Comparison of ENCODE assay signal across 27 cellular contexts in the genomic region with DNA sequence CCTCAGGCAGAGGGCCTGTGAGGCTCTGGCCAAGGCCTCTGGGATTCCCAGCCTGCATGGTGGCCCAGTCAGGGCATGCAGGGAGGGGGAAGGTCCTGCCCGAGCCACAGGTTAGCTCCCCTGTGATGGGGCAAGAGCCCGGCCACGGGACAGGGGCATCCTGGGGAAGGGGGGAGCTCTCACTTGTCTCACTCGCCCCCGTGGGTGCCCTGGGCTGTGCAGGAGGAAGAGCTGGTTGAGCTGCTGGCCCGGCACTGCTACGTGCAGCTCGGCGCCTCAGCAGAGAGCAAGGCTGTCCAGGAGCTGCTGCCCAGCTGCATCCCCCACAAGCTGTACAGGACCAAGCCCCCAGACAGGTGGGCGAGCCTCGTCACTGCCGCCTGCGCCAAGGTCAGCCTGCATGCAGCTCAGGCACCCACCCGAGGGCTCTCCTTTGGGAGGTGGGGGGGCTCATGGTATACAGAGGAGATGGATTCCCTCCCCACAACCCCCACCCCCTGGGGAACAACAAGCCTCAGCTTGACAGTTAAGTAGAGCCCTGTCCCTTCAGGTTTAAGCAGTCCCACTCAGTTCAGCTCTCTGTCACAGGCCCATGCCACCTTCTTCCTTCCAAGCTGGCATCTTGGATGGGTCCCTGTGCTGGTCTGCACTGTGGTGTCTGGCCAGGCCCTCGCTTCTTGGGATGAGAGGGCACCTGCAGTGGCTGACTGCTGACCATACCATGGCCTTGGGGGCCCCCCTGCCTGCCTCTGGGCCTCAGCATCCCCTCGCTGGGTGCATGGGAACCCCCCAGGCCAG. TPM values are rescaled to one million over a fixed set of nuclear protein-coding genes. Genes with fewer than 3 reads are reported as not detected.
A peak's percentile ranks its signal among the peaks of the same experiment; 100 is the strongest.
DNase-seq lines count a peak whose midpoint lies in the region; ATAC-seq and TF ChIP-seq lines count a peak whose summit lies in the region.
"Had no signal": no experiment of that assay in that cellular context is flagged by ENCODE, and none has a peak within 500 bp of the region (broad histone marks: within the 10 kb centered on the region; RNA-seq: fewer than 3 reads in every experiment).

No MANE protein-coding gene starts in this region.

- no peak for TF ChIP-seq CTCF in left ventricle myocardium inferior (IDR thresholded peaks at IDR 0.05; ENCODE audit: borderline replicate concordance)
- no peak for TF ChIP-seq CTCF in RWPE2 (IDR thresholded peaks at IDR 0.05; ENCODE audit: poor library complexity, severe bottlenecking)

- H3K4me3 ChIP-seq in left ventricle myocardium inferior (no peak overlapping the region), RWPE2 (ENCODE audit: severe bottlenecking) (no peak overlapping the region), neuronal stem cell (ENCODE audit: low read length in 2 of 2) (no peak overlapping the region), aorta (ENCODE audit: low read length in 2 of 2) (no peak overlapping the region)
- H3K4me3 ChIP-seq: A549, tibial nerve had no signal

- ATAC-seq in Right ventricle myocardium inferior, result no peak
- ATAC-seq in RWPE2 (ENCODE audit: low read depth), result no peak
- ATAC-seq in aorta (ENCODE audit: low FRiP score), result no peak
- ATAC-seq in activated CD4-positive, CD25-positive, alpha-beta regulatory T cell treated with anti-CD3 and anti-CD28 coated beads, Interleukin-2, amount 50 U/mL, for 24 hours, result no peak
- ATAC-seq in GM19324 (IDR thresholded peaks at IDR 0.05; ENCODE audit: low FRiP score, unreplicated experiment), result no peak
- ATAC-seq: activated CD4-positive, alpha-beta T cell treated with anti-CD3 and anti-CD28 coated beads for 36 hours; stimulated activated naive CD8-positive, alpha-beta T cell treated with anti-CD3 and anti-CD28 coated beads, Interleukin-15, amount 100 ng/mL, for 72 hours; T-helper 17 cell had no signal

- H3K23ac ChIP-seq in neuronal stem cell (ENCODE audit: low read depth, low read length, poor library complexity), result peak overlapping the region; percentile 60

- H4K91ac ChIP-seq in neuronal stem cell (ENCODE audit: low read depth, low read length, poor library complexity), result no peak overlapping the region

- no peak overlapping the region for H3K27ac ChIP-seq in left ventricle myocardium inferior (replicated peaks)
- H3K27ac ChIP-seq in RWPE2 (ENCODE audit: poor library complexity, severe bottlenecking), result no peak overlapping the region
- H3K27ac ChIP-seq in neuronal stem cell (replicated peaks; ENCODE audit: low read length), result no peak overlapping the region
- no peak overlapping the region for H3K27ac ChIP-seq in aorta (ENCODE audit: low read depth in 1 of 2, low read length in 2 of 2)
- H3K27ac ChIP-seq: A549, tibial nerve had no signal

- H3K4me1 ChIP-seq in left ventricle myocardium inferior (peaks cover 56% of the 10 kb centered on the region), RWPE2 (ENCODE audit: insufficient read depth, poor library complexity, severe bottlenecking) (peaks cover 6% of the 10 kb centered on the region), neuronal stem cell (ENCODE audit: control insufficient read depth in 2 of 2, insufficient read depth in 1 of 2, low read depth in 1 of 2, low read length in 2 of 2) (no peaks in the 10 kb centered on the region), aorta (ENCODE audit: control insufficient read depth in 1 of 2, insufficient read depth in 2 of 2, low read length in 2 of 2) (no peaks in the 10 kb centered on the region)
- H3K4me1 ChIP-seq: Caco-2, tibial nerve had no signal

- H2BK5ac ChIP-seq in neuronal stem cell (ENCODE audit: low read length), result no peak overlapping the region

- no CpG with 5 or more reads among the region's 16 CpGs for WGBS in neuronal stem cell (ENCODE audit: extremely low coverage in 2 of 2, insufficient read length in 2 of 2, insufficient replicate concordance in 1 of 2), 2 donors
- whole genome bisulfite sequencing in aorta, 2 donors, result 87% methylated on average over 16 of the region's 16 CpGs

- H3K27me3 ChIP-seq in left ventricle myocardium inferior (ENCODE audit: low read depth) (peaks cover 23% of the 10 kb centered on the region), RWPE2 (ENCODE audit: insufficient read depth, poor library complexity, severe bottlenecking) (no peaks in the 10 kb centered on the region), neuronal stem cell (ENCODE audit: control insufficient read depth in 3 of 3, insufficient read depth in 3 of 3, low read depth in 1 of 3, low read length in 3 of 3) (no peaks in the 10 kb centered on the region), aorta (ENCODE audit: control insufficient read depth in 1 of 2, insufficient read depth in 2 of 2, low read length in 1 of 2) (no peaks in the 10 kb centered on the region)
- H3K27me3 ChIP-seq: tibial nerve had no signal

- intact Hi-C loops in Right ventricle myocardium inferior (cut with DNase I), result no loop called here
- intact Hi-C loops in left ventricle myocardium inferior (cut with micrococcal nuclease), result no loop called here
- intact Hi-C loops in aorta (cut with DNase I), result no loop called here

- H2BK12ac ChIP-seq in neuronal stem cell (ENCODE audit: low read length), result no peak overlapping the region

- H3K4me2 ChIP-seq in neuronal stem cell (ENCODE audit: insufficient read depth, low read length, poor library complexity, severe bottlenecking), result no peak overlapping the region
- H3K4me2 ChIP-seq: A549 had no signal

- H3K9ac ChIP-seq in neuronal stem cell (ENCODE audit: low read depth, low read length, poor library complexity), result no peak overlapping the region

- H3K9me3 ChIP-seq in left ventricle myocardium inferior (replicated peaks) (no peaks in the 10 kb centered on the region), RWPE2 (ENCODE audit: severe bottlenecking) (no peaks in the 10 kb centered on the region), neuronal stem cell (replicated peaks in 1 of 2; ENCODE audit: control insufficient read depth in 2 of 2, insufficient read depth in 1 of 2, low read depth in 1 of 2, low read length in 2 of 2) (no peaks in the 10 kb centered on the region), aorta (ENCODE audit: control insufficient read depth, low read length) (no peaks in the 10 kb centered on the region)
- H3K9me3 ChIP-seq: A549, Caco-2, tibial nerve had no signal

- H2AK5ac ChIP-seq in neuronal stem cell (ENCODE audit: low read depth, low read length), result peak overlapping the region; percentile 82

- no peak overlapping the region for H2BK120ac ChIP-seq in neuronal stem cell (ENCODE audit: low read depth, low read length)

- H4K8ac ChIP-seq in neuronal stem cell (ENCODE audit: low read depth, low read length), result no peak overlapping the region

- H3K79me1 ChIP-seq in neuronal stem cell (ENCODE audit: low read depth, low read length), result peaks cover 5% of the 10 kb centered on the region

- peak overlapping the region; percentile 76 for H2BK15ac ChIP-seq in neuronal stem cell (ENCODE audit: low read length)

- peak overlapping the region; percentile 58 for H3K14ac ChIP-seq in neuronal stem cell (ENCODE audit: low read length)

- no peak overlapping the region for H2AFZ ChIP-seq in neuronal stem cell (ENCODE audit: low read length)

- H3K4ac ChIP-seq in neuronal stem cell (ENCODE audit: low read length), result no peak overlapping the region

- peak; percentile 46 for DNase-seq in Right ventricle myocardium inferior (ENCODE audit: missing footprints)
- DNase-seq in left ventricle myocardium inferior, result no peak
- peak; percentile 54 for DNase-seq in RWPE2 (ENCODE audit: low spot score)
- no peak for DNase-seq in neuronal stem cell (ENCODE audit: low spot score)
- DNase-seq in aorta, result peak; percentile 40 to 68
- DNase-seq in stimulated activated CD4-positive, alpha-beta T cell treated with anti-CD3 and anti-CD28 coated beads, Interleukin-4, amount 100 ng/mL, for 24 hours, result no peak
- DNase-seq: activated CD4-positive, alpha-beta T cell treated with anti-CD3 and anti-CD28 coated beads for 36 hours; HCEC 1CT; kidney glomerular epithelial cell; naive B cell; NCI-H1105; NCI-H1930; NCI-H526 treated with DMSO at 0.1 percent for 48 hours; occipital lobe; retina; stimulated activated naive CD8-positive, alpha-beta T cell treated with anti-CD3 and anti-CD28 coated beads, Interleukin-15, amount 100 ng/mL, for 72 hours had no signal

- H3K18ac ChIP-seq in neuronal stem cell (ENCODE audit: low read length), result peak overlapping the region; percentile 95

- no peaks in the 10 kb centered on the region for H3K36me3 ChIP-seq in left ventricle myocardium inferior
- H3K36me3 ChIP-seq in RWPE2 (ENCODE audit: low read depth), result no peaks in the 10 kb centered on the region
- no peaks in the 10 kb centered on the region for H3K36me3 ChIP-seq in neuronal stem cell (replicated peaks in 1 of 2; ENCODE audit: control insufficient read depth in 2 of 2, insufficient read depth in 2 of 2, low read length in 2 of 2)
- H3K36me3 ChIP-seq in aorta (ENCODE audit: control insufficient read depth in 1 of 2, insufficient read depth in 2 of 2, low read length in 1 of 2), result no peaks in the 10 kb centered on the region
- H3K36me3 ChIP-seq: tibial nerve had no signal

RNA-seq across cellular contexts. Expression of a gene that starts 20.6 kb away (rescaled TPM):
- total RNA-seq in Right ventricle myocardium inferior (0.16 TPM), left ventricle myocardium inferior (0.16 TPM), aorta (under 1 TPM in 1 of 2 donors, not detected in 1; 0.16 TPM)
- polyA plus RNA-seq in neuronal stem cell (2013, experiment 1 of 2), result 0.06 TPM
- 0.04 TPM for polyA plus RNA-seq in neuronal stem cell (2013, experiment 2 of 2)
- polyA plus RNA-seq in aorta, result 1 to 10 TPM in 1 of 2 donors, under 1 TPM in 1; 0.63 to 3.7 TPM
- total RNA-seq: activated CD4-positive, alpha-beta T cell treated with anti-CD3 and anti-CD28 coated beads for 36 hours; activated CD8-positive, alpha-beta memory T cell treated with anti-CD3 and anti-CD28 coated beads for 36 hours; activated T-helper 1 cell treated with anti-CD3 and anti-CD28 coated beads, Interleukin-12 subunit alpha, Interleukin-12 subunit beta, Interleukin-2, Interleukin-4 antibody, amounts not matched to agents 30 ng/mL and 10 ng/mL and 1 ng/mL, durations not matched to agents 14 hours and 24 hours and 36 hours; Caco-2; Daoy; epithelial cell of proximal tubule; T-helper 17 cell had no signal
- polyA plus RNA-seq: A549, BJ had no signal

RNA-seq across cellular contexts. Expression of a gene that starts 50.0 kb away (rescaled TPM):
- total RNA-seq in Right ventricle myocardium inferior (260 TPM), left ventricle myocardium inferior (173 TPM), aorta (100 to 1,000 TPM; 189 to 248 TPM)
- polyA plus RNA-seq in neuronal stem cell (2013, experiment 1 of 2), result 2.1 TPM
- 1.6 TPM for polyA plus RNA-seq in neuronal stem cell (2013, experiment 2 of 2)
- 1,000 to 10,000 TPM in 1 of 2 donors, 100 to 1,000 TPM in 1; 188 to 2,193 TPM for polyA plus RNA-seq in aorta

Comparison
In these comparisons a context has a peak if more than half of its experiments do, and no peak if none do; other contexts are left out.
1. DNase-seq: peak in Right ventricle myocardium inferior (single experiment), RWPE2 (single experiment) and aorta (2 of 2); none in left ventricle myocardium inferior (single experiment), neuronal stem cell (single experiment) and stimulated activated CD4-positive, alpha-beta T cell treated with anti-CD3 and anti-CD28 coated beads, Interleukin-4, amount 100 ng/mL, for 24 hours (single experiment).